In genomic region chr7:791481-791880, GRCh38 we compare ENCODE assay signal across 23 cellular contexts. TPM values are rescaled to one million over a fixed set of nuclear protein-coding genes. Genes with fewer than 3 reads are reported as not detected.
DNase-seq lines count a peak whose midpoint lies in the region; ATAC-seq, FAIRE-seq and TF ChIP-seq lines count a peak whose summit lies in the region.
"Had no signal": no experiment of that assay in that cellular context is flagged by ENCODE, and none has a peak within 500 bp of the region (broad histone marks: within the 10 kb centered on the region; RNA-seq: fewer than 3 reads in every experiment).

No MANE protein-coding gene starts in this region.

- no peak for FAIRE-seq in kidney (lab: Jason Lieb, UNC)
- FAIRE-seq: A204.1, GM12878, GM19239 had no signal

- no peak overlapping the region for H3K4me3 Mint-ChIP-seq in natural killer cell treated with Interleukin-12 subunit alpha and Interleukin-12 subunit beta and Interleukin-15 and Interleukin-18, amount 100 ng/mL, for 72 hours
- H3K4me3 Mint-ChIP-seq in natural killer cell (no peak overlapping the region), WTC11 (no peak overlapping the region)
- H3K4me3 Mint-ChIP-seq: B cell; CD4-positive, CD25-positive, alpha-beta regulatory T cell; CD8-positive, alpha-beta T cell; GM23338; H9 had no signal

- H3K36me3 Mint-ChIP-seq in natural killer cell treated with Interleukin-12 subunit alpha and Interleukin-12 subunit beta and Interleukin-15 and Interleukin-18, amount 100 ng/mL, for 72 hours: peaks cover 4% of the 10 kb centered on the region
- no peaks in the 10 kb centered on the region for H3K36me3 Mint-ChIP-seq in natural killer cell
- peaks cover 16% of the 10 kb centered on the region for H3K36me3 Mint-ChIP-seq in WTC11
- H3K36me3 Mint-ChIP-seq: CD4-positive, CD25-positive, alpha-beta regulatory T cell had no signal

- TF ChIP-seq CTCF in natural killer cell (IDR thresholded peaks at IDR 0.05) (no peak), kidney (IDR thresholded peaks at IDR 0.05; ENCODE audit: borderline replicate concordance, extremely low read depth, insufficient read depth) (no peak), body of pancreas (IDR thresholded peaks at IDR 0.05) (no peak), WTC11 (IDR thresholded peaks at IDR 0.05) (no peak), upper lobe of right lung (IDR thresholded peaks at IDR 0.05) (no peak)

- WGBS in body of pancreas, 2 donors: 85 to 96% methylated on average over 5 of the region's 5 CpGs

- CTCF ChIA-PET in WTC11 (lab: Charles Lee): no interaction called here

- ATAC-seq in natural killer cell treated with Interleukin-12 subunit alpha and Interleukin-12 subunit beta and Interleukin-15 and Interleukin-18, amount 100 ng/mL, for 72 hours: no peak
- ATAC-seq in natural killer cell (no peak), body of pancreas (no peak), WTC11 (no peak), upper lobe of right lung (no peak)
- ATAC-seq: CD8-positive, alpha-beta T cell; GM12878; GM23338; HCT116 had no signal

- POLR2A ChIA-PET in WTC11 (lab: Charles Lee): interaction anchor here (0.5 kb wide), 1 partner anchor 22 kb away, joined by 5 read pairs; no protein-coding TSS in a partner anchor

- H3K9me3 Mint-ChIP-seq in natural killer cell treated with Interleukin-12 subunit alpha and Interleukin-12 subunit beta and Interleukin-15 and Interleukin-18, amount 100 ng/mL, for 72 hours: no peaks in the 10 kb centered on the region
- H3K9me3 Mint-ChIP-seq in natural killer cell (no peaks in the 10 kb centered on the region), WTC11 (peaks cover 10% of the 10 kb centered on the region)
- H3K9me3 Mint-ChIP-seq: CD8-positive, alpha-beta T cell; H9 had no signal

- no peak overlapping the region for H3K4me3 ChIP-seq in kidney (ENCODE audit: low read length in 2 of 2)
- no peak overlapping the region for H3K4me3 ChIP-seq in body of pancreas
- H3K4me3 ChIP-seq in upper lobe of right lung: no peak overlapping the region
- H3K4me3 ChIP-seq: BLaER1, GM12878, GM23338 had no signal

- intact Hi-C loops in natural killer cell (cut with micrococcal nuclease): no loop called here
- intact Hi-C loops in kidney (cut with DNase I): no loop called here
- intact Hi-C loops in body of pancreas (cut with DNase I): loop anchor here (5.0 kb wide), 1 partner anchor 71 kb away; no protein-coding TSS in a partner anchor
- intact Hi-C loops in upper lobe of right lung (cut with DNase I): no loop called here

- H3K4me1 ChIP-seq in kidney (ENCODE audit: control insufficient read depth in 1 of 2, insufficient read depth in 1 of 2, low read depth in 1 of 2, low read length in 2 of 2): no peaks in the 10 kb centered on the region
- no peaks in the 10 kb centered on the region for H3K4me1 ChIP-seq in body of pancreas
- H3K4me1 ChIP-seq in upper lobe of right lung: no peaks in the 10 kb centered on the region
- H3K4me1 ChIP-seq: BLaER1, Caco-2 had no signal

- no peak overlapping the region for H3K27ac ChIP-seq in kidney (ENCODE audit: low read depth in 2 of 2, low read length in 2 of 2)
- H3K27ac ChIP-seq in body of pancreas: no peak overlapping the region
- no peak overlapping the region for H3K27ac ChIP-seq in upper lobe of right lung
- H3K27ac ChIP-seq: 22Rv1, BLaER1, C4-2B had no signal

- no peaks in the 10 kb centered on the region for H3K4me1 Mint-ChIP-seq in natural killer cell treated with Interleukin-12 subunit alpha and Interleukin-12 subunit beta and Interleukin-15 and Interleukin-18, amount 100 ng/mL, for 72 hours (ENCODE audit: low read depth in 2 of 2)
- H3K4me1 Mint-ChIP-seq in natural killer cell: no peaks in the 10 kb centered on the region
- H3K4me1 Mint-ChIP-seq in WTC11: no peaks in the 10 kb centered on the region
- H3K4me1 Mint-ChIP-seq: B cell, GM23338, H9 had no signal

- H3K9me3 ChIP-seq in kidney (ENCODE audit: control insufficient read depth in 1 of 2, low read length in 2 of 2) (no peaks in the 10 kb centered on the region), body of pancreas (no peaks in the 10 kb centered on the region), upper lobe of right lung (no peaks in the 10 kb centered on the region)
- H3K9me3 ChIP-seq: BLaER1, Caco-2 had no signal

- H3K36me3 ChIP-seq in kidney (ENCODE audit: control insufficient read depth in 1 of 2, insufficient read depth in 2 of 2, low read length in 2 of 2) (no peaks in the 10 kb centered on the region), body of pancreas (replicated peaks in 1 of 2; ENCODE audit: insufficient read depth in 1 of 2, low read depth in 2 of 2) (no peaks in the 10 kb centered on the region), upper lobe of right lung (no peaks in the 10 kb centered on the region)

- peak; percentile 5 for DNase-seq in natural killer cell treated with Interleukin-12 subunit alpha and Interleukin-12 subunit beta and Interleukin-15 and Interleukin-18, amount 100 ng/mL, for 72 hours (ENCODE audit: low spot score)
- DNase-seq in natural killer cell (no peak), kidney (peak; percentile 15), putamen (ENCODE audit: low spot score) (peak; percentile 19), body of pancreas (no peak), WTC11 (ENCODE audit: low spot score) (no peak), upper lobe of right lung (no peak)
- DNase-seq: Caco-2; CD4-positive, CD25-positive, alpha-beta regulatory T cell; CD8-positive, alpha-beta T cell; DMS79; EL; GDM1; H9 had no signal

- TF ChIP-seq POLR2A in body of pancreas (IDR thresholded peaks at IDR 0.05): no peak

- H3K27me3 ChIP-seq in body of pancreas (no peaks in the 10 kb centered on the region), upper lobe of right lung (no peaks in the 10 kb centered on the region)
- H3K27me3 ChIP-seq: BLaER1 had no signal

- no peak overlapping the region for H3K9ac ChIP-seq in kidney (ENCODE audit: low read length in 2 of 2)
- H3K9ac ChIP-seq: BLaER1 had no signal

- H3K27me3 Mint-ChIP-seq in natural killer cell treated with Interleukin-12 subunit alpha and Interleukin-12 subunit beta and Interleukin-15 and Interleukin-18, amount 100 ng/mL, for 72 hours: no peaks in the 10 kb centered on the region
- no peaks in the 10 kb centered on the region for H3K27me3 Mint-ChIP-seq in natural killer cell (ENCODE audit: low read depth in 2 of 2)
- H3K27me3 Mint-ChIP-seq in WTC11 (ENCODE audit: low read depth): no peaks in the 10 kb centered on the region
- H3K27me3 Mint-ChIP-seq: B cell; CD4-positive, CD25-positive, alpha-beta regulatory T cell had no signal

- no peak overlapping the region for H3K27ac Mint-ChIP-seq in natural killer cell treated with Interleukin-12 subunit alpha and Interleukin-12 subunit beta and Interleukin-15 and Interleukin-18, amount 100 ng/mL, for 72 hours
- H3K27ac Mint-ChIP-seq in natural killer cell (no peak overlapping the region), WTC11 (no peak overlapping the region)
- H3K27ac Mint-ChIP-seq: B cell; CD8-positive, alpha-beta T cell; GM23338; H9 had no signal

TF ChIP-seq in WTC11, 78 proteins besides CTCF, POLR2A, EP300 and RAD21 (continues in another document):
- TF ChIP-seq ZNF121 (CRISPR knock-in tag; IDR thresholded peaks at IDR 0.05) (no peak), MYBL2 (CRISPR knock-in tag; IDR thresholded peaks at IDR 0.05) (no peak), NR3C1 (CRISPR knock-in tag; conservative IDR thresholded peaks at IDR 0.05; ENCODE audit: low read depth) (no peak), HMGA2 (CRISPR knock-in tag; IDR thresholded peaks at IDR 0.05) (no peak), ATF2 (CRISPR knock-in tag; IDR thresholded peaks at IDR 0.05; ENCODE audit: borderline replicate concordance, low read depth) (no peak), NFYB (CRISPR knock-in tag; conservative IDR thresholded peaks at IDR 0.05; ENCODE audit: low read depth) (no peak), SP1 (CRISPR knock-in tag; conservative IDR thresholded peaks at IDR 0.05) (no peak), NR1H2 (CRISPR knock-in tag; IDR thresholded peaks at IDR 0.05) (no peak), NFE2L1 (CRISPR knock-in tag; IDR thresholded peaks at IDR 0.05) (no peak), E2F4 (CRISPR knock-in tag; IDR thresholded peaks at IDR 0.05; ENCODE audit: borderline replicate concordance, low read depth) (no peak), ZMAT4 (CRISPR knock-in tag; IDR thresholded peaks at IDR 0.05) (no peak), CBFB (CRISPR knock-in tag; IDR thresholded peaks at IDR 0.05; ENCODE audit: low read depth) (no peak), SMAD4 (CRISPR knock-in tag; IDR thresholded peaks at IDR 0.05) (no peak), ZNF396 (CRISPR knock-in tag; IDR thresholded peaks at IDR 0.05; ENCODE audit: borderline replicate concordance) (no peak)

RNA-seq across cellular contexts. Expression of gene SUN1, which starts 40.8 kb away (rescaled TPM):
- 10 to 100 TPM; 34.3 to 50.4 TPM for total RNA-seq in natural killer cell treated with Interleukin-12 subunit alpha and Interleukin-12 subunit beta and Interleukin-15 and Interleukin-18, amount 100 ng/mL, for 72 hours
- total RNA-seq in natural killer cell: 10 to 100 TPM; 40.2 to 63.5 (median 48.0) TPM
- total RNA-seq in kidney: 168 TPM
- 40.4 TPM for polyA plus RNA-seq in kidney (ENCODE audit: insufficient read depth, low read depth, low replicate concordance)
- total RNA-seq in body of pancreas: 100 to 1,000 TPM in 1 of 2 donors, 10 to 100 TPM in 1; 75.8 to 122 TPM
- total RNA-seq in WTC11 (2021): 149 to 158 TPM (median 156 TPM) in 3 replicates
- total RNA-seq in upper lobe of right lung: 127 TPM

Comparison
In these comparisons a context has a peak if more than half of its experiments do, and no peak if none do; other contexts are left out.
1. DNase-seq: peak in natural killer cell treated with Interleukin-12 subunit alpha and Interleukin-12 subunit beta and Interleukin-15 and Interleukin-18, amount 100 ng/mL, for 72 hours (single experiment), kidney (single experiment) and putamen (single experiment); none in natural killer cell (single experiment), body of pancreas (0 of 4), WTC11 (single experiment) and upper lobe of right lung (single experiment).